ENCODE assay signal across 1 cellular context in the genomic region with DNA sequence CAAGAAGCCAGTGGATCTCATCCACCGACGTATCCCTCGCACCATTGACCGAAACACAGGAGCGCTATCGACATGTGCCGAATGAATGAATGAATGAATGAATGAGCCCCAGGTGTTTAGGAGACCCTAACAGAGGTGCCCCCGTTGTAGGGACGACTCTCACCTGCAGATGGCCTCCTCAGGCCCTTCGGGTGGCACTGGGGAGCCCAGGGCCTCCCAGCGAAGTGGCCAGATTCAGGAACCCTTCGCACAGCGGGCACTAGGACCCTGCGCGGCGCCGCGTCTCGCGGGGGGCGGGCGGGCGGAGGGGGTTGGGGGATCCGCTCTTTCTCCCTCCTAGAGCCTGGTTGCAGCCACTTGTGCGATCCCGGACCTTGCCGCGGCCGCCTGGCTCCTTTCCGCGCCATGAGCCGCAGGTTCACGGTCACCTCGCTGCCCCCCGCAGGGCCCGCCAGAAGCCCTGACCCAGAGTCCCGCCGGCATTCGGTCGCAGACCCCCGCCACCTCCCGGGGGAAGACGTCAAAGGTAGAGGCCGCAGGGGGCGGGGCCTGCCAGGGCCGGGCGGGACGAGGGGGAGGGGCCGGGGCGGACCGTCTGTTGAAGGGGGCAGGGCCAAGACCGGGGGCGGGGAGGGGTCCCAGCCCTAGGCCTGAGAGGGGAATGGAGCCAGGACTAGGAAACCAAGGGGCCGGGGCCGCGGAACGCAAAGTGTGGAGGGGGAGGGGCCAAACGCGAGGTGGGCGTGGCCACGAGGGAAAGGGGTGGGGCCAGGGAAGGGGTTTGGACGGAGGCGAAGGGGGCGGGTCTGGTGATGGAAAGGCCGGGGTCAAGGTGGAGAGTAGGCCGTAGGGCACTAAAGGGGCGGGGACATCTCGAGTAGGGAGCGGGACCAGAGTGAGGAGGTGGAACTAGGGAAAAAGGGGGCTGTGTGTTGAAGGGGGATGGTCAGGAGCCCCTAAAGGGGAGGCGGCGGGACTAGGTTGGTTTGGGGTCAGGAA.
TF ChIP-seq lines count a peak whose summit lies in the region.

No MANE protein-coding gene starts in this region.

TF ChIP-seq in IMR-90, 13 proteins besides CTCF, POLR2A, EP300 and RAD21:
- TF ChIP-seq NFE2L2 (IDR thresholded peaks at IDR 0.05; ENCODE audit: low read depth, low read length) (no peak), CHD1 (IDR thresholded peaks at IDR 0.05; ENCODE audit: low read depth, low read length) (no peak), MAFK (IDR thresholded peaks at IDR 0.05; ENCODE audit: low read depth, low read length) (no peak), MAZ (IDR thresholded peaks at IDR 0.05; ENCODE audit: borderline replicate concordance, low read depth, low read length) (no peak; the same call in 1 of the 2 replicates), RCOR1 (IDR thresholded peaks at IDR 0.05; ENCODE audit: insufficient replicate concordance, low read length) (no peak), CEBPB (IDR thresholded peaks at IDR 0.05; ENCODE audit: low read depth, low read length) (no peak), MXI1 (IDR thresholded peaks at IDR 0.05; ENCODE audit: borderline replicate concordance, low read depth, low read length) (no peak), BHLHE40 (IDR thresholded peaks at IDR 0.05; ENCODE audit: low read depth, low read length) (no peak), FOS (IDR thresholded peaks at IDR 0.05; ENCODE audit: low read depth, low read length) (no peak), SMC3 (IDR thresholded peaks at IDR 0.05; ENCODE audit: low read depth, low read length) (no peak), RFX5 (IDR thresholded peaks at IDR 0.05; ENCODE audit: low read depth, low read length) (no peak)
- TF ChIP-seq, protein P1, sequence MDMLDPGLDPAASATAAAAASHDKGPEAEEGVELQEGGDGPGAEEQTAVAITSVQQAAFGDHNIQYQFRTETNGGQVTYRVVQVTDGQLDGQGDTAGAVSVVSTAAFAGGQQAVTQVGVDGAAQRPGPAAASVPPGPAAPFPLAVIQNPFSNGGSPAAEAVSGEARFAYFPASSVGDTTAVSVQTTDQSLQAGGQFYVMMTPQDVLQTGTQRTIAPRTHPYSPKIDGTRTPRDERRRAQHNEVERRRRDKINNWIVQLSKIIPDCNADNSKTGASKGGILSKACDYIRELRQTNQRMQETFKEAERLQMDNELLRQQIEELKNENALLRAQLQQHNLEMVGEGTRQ (IDR thresholded peaks at IDR 0.05; ENCODE audit: low read depth, low read length): no peak
- TF ChIP-seq, protein P2, sequence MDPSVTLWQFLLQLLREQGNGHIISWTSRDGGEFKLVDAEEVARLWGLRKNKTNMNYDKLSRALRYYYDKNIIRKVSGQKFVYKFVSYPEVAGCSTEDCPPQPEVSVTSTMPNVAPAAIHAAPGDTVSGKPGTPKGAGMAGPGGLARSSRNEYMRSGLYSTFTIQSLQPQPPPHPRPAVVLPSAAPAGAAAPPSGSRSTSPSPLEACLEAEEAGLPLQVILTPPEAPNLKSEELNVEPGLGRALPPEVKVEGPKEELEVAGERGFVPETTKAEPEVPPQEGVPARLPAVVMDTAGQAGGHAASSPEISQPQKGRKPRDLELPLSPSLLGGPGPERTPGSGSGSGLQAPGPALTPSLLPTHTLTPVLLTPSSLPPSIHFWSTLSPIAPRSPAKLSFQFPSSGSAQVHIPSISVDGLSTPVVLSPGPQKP (IDR thresholded peaks at IDR 0.05; ENCODE audit: borderline replicate concordance, low read depth, low read length): no peak
